16 cellular contexts compared by ENCODE assay signal in genomic region chr16:4918790-4919210, GRCh38. TPM values are rescaled to one million over a fixed set of nuclear protein-coding genes. Genes with fewer than 3 reads are reported as not detected.
DNase-seq lines count a peak whose midpoint lies in the region; ATAC-seq and TF ChIP-seq lines count a peak whose summit lies in the region.
"Had no signal": no experiment of that assay in that cellular context is flagged by ENCODE, and none has a peak within 500 bp of the region (broad histone marks: within the 10 kb centered on the region; RNA-seq: fewer than 3 reads in every experiment).

No MANE protein-coding gene starts in this region.

- H3K4me1 ChIP-seq in HEK293 (ENCODE audit: control insufficient read depth, insufficient read depth, low read length) = no peaks in the 10 kb centered on the region
- H3K4me1 ChIP-seq in left lung = no peaks in the 10 kb centered on the region
- H3K4me1 ChIP-seq: testis had no signal

- intact Hi-C loops in left lung (cut with DNase I) = no loop called here

- H3K36me3 ChIP-seq in HEK293 (ENCODE audit: control insufficient read depth in 2 of 2, insufficient read depth in 1 of 2, low read length in 2 of 2) (no peaks in the 10 kb centered on the region), left lung (no peaks in the 10 kb centered on the region)
- H3K36me3 ChIP-seq: heart right ventricle, neutrophil had no signal

- H3K9me3 Mint-ChIP-seq in WTC11 = no peaks in the 10 kb centered on the region
- H3K9me3 Mint-ChIP-seq in stimulated activated memory B cell treated with anti-CD40 and anti-IgM and Interleukin-4, amounts not matched to agents 10 μg/mL and 1 μg/mL and 100 μg/mL, for 72 hours = no peaks in the 10 kb centered on the region
- H3K9me3 Mint-ChIP-seq: activated naive CD8-positive, alpha-beta T cell treated with anti-CD3 and anti-CD28 coated beads, Interleukin-2, amount 10 ng/mL, durations not matched to agents 7 days and 5 days had no signal

- POLR2A ChIA-PET in HEK293 (lab: Yijun Ruan, JAX) (interaction anchor here (0.7 kb wide), 1 partner anchor 17 kb away, joined by 3 read pairs; no protein-coding TSS in a partner anchor), WTC11 (lab: Charles Lee) (interaction anchor here (0.6 kb wide), 1 partner anchor 18 kb away, joined by 3 read pairs; the partner anchor contains the start of gene PPL)

- H3K27ac ChIP-seq in HEK293 (ENCODE audit: extremely low read depth, low read depth, low read length) (no peak overlapping the region), left lung (peak overlapping the region in 1 of 2 donors; percentile 50)
- H3K27ac ChIP-seq: esophagus muscularis mucosa, heart right ventricle, neutrophil, testis had no signal

- peak; percentile 35 for DNase-seq in WTC11 (ENCODE audit: low spot score)
- DNase-seq in left lung = peak; percentile 74 to 80
- no peak for DNase-seq in GM19240 (ENCODE audit: insufficient read length, low spot score)
- no peak for DNase-seq in NCI-H1417 treated with DMSO at 0.1 percent for 48 hours (lab: John Stamatoyannopoulos, UW)
- no peak for DNase-seq in stimulated activated naive CD4-positive, alpha-beta T cell (lab: John Stamatoyannopoulos, UW)
- DNase-seq: activated naive CD8-positive, alpha-beta T cell treated with anti-CD3 and anti-CD28 coated beads, Interleukin-2, amount 10 ng/mL, durations not matched to agents 7 days and 5 days; heart right ventricle; OCI-M1; stimulated activated CD4-positive, alpha-beta T cell treated with anti-CD3 and anti-CD28 coated beads, Interleukin-15, amount 100 ng/mL, for 24 hours; SW 1271; testis had no signal

- ATAC-seq in WTC11 (peak; percentile 72), left lung (peak; percentile 91), GM21381 (IDR thresholded peaks at IDR 0.05; ENCODE audit: unreplicated experiment) (no peak)
- peak; percentile 12 for ATAC-seq in stimulated activated memory B cell treated with anti-CD40 and anti-IgM and Interleukin-4, amounts not matched to agents 10 μg/mL and 1 μg/mL and 100 μg/mL, for 72 hours

- H3K4me1 Mint-ChIP-seq in WTC11 = peaks cover 21% of the 10 kb centered on the region
- no peaks in the 10 kb centered on the region for H3K4me1 Mint-ChIP-seq in stimulated activated memory B cell treated with anti-CD40 and anti-IgM and Interleukin-4, amounts not matched to agents 10 μg/mL and 1 μg/mL and 100 μg/mL, for 72 hours

- no peak for TF ChIP-seq CTCF in HEK293 (tag by site-specific recombination; IDR thresholded peaks at IDR 0.05)
- no peak for TF ChIP-seq CTCF in WTC11 (IDR thresholded peaks at IDR 0.05)
- no peak for TF ChIP-seq CTCF in left lung (IDR thresholded peaks at IDR 0.05)

- H3K4me3 Mint-ChIP-seq in WTC11 = no peak overlapping the region
- no peak overlapping the region for H3K4me3 Mint-ChIP-seq in stimulated activated memory B cell treated with anti-CD40 and anti-IgM and Interleukin-4, amounts not matched to agents 10 μg/mL and 1 μg/mL and 100 μg/mL, for 72 hours
- H3K4me3 Mint-ChIP-seq: activated naive CD8-positive, alpha-beta T cell treated with anti-CD3 and anti-CD28 coated beads, Interleukin-2, amount 10 ng/mL, durations not matched to agents 7 days and 5 days had no signal

- H3K27me3 ChIP-seq in left lung = no peaks in the 10 kb centered on the region
- H3K27me3 ChIP-seq: esophagus muscularis mucosa, heart right ventricle, testis had no signal

- H3K27me3 Mint-ChIP-seq in WTC11 (ENCODE audit: low read depth) = no peaks in the 10 kb centered on the region
- H3K27me3 Mint-ChIP-seq in stimulated activated memory B cell treated with anti-CD40 and anti-IgM and Interleukin-4, amounts not matched to agents 10 μg/mL and 1 μg/mL and 100 μg/mL, for 72 hours = peaks cover 41% of the 10 kb centered on the region
- H3K27me3 Mint-ChIP-seq: activated naive CD8-positive, alpha-beta T cell treated with anti-CD3 and anti-CD28 coated beads, Interleukin-2, amount 10 ng/mL, durations not matched to agents 7 days and 5 days had no signal

- H3K36me3 Mint-ChIP-seq in WTC11 = no peaks in the 10 kb centered on the region
- H3K36me3 Mint-ChIP-seq in stimulated activated memory B cell treated with anti-CD40 and anti-IgM and Interleukin-4, amounts not matched to agents 10 μg/mL and 1 μg/mL and 100 μg/mL, for 72 hours = no peaks in the 10 kb centered on the region
- H3K36me3 Mint-ChIP-seq: activated naive CD8-positive, alpha-beta T cell treated with anti-CD3 and anti-CD28 coated beads, Interleukin-2, amount 10 ng/mL, durations not matched to agents 7 days and 5 days had no signal

- H3K4me3 ChIP-seq in HEK293 (ENCODE audit: low read depth, low read length) (no peak overlapping the region), left lung (no peak overlapping the region)
- H3K4me3 ChIP-seq: esophagus muscularis mucosa, heart right ventricle, testis had no signal

- H3K27ac Mint-ChIP-seq in WTC11 = no peak overlapping the region
- no peak overlapping the region for H3K27ac Mint-ChIP-seq in stimulated activated memory B cell treated with anti-CD40 and anti-IgM and Interleukin-4, amounts not matched to agents 10 μg/mL and 1 μg/mL and 100 μg/mL, for 72 hours
- H3K27ac Mint-ChIP-seq: activated naive CD8-positive, alpha-beta T cell treated with anti-CD3 and anti-CD28 coated beads, Interleukin-2, amount 10 ng/mL, durations not matched to agents 7 days and 5 days had no signal

- CTCF ChIA-PET in HEK293 (lab: Yijun Ruan, JAX) (interaction anchor here (0.7 to 1.2 kb wide), 3 partner anchors 14 to 370 kb away, joined by 3 to 4 read pairs (median 3); no protein-coding TSS in a partner anchor), WTC11 (lab: Charles Lee) (interaction anchor here (1.3 to 1.5 kb wide), 4 partner anchors 15 to 106 kb away, joined by 3 to 6 read pairs (median 4); partner anchors contain the start of gene SEC14L5)

- no peaks in the 10 kb centered on the region for H3K9me3 ChIP-seq in HEK293 (ENCODE audit: control insufficient read depth, insufficient read depth, low read depth, low read length)
- H3K9me3 ChIP-seq in left lung = no peaks in the 10 kb centered on the region
- H3K9me3 ChIP-seq: esophagus muscularis mucosa, heart right ventricle, neutrophil, testis had no signal

TF ChIP-seq in HEK293, 187 proteins besides CTCF, POLR2A, EP300 and RAD21:
- no peak for TF ChIP-seq HOXD13 (CRISPR knock-in tag; IDR thresholded peaks at IDR 0.05; ENCODE audit: borderline replicate concordance)
- 0 out of 2 replicates have a peak, but pooled peaks have one; percentile 30 for TF ChIP-seq ZIC2 (tag by site-specific recombination; IDR thresholded peaks at IDR 0.05)
- no peak for TF ChIP-seq ZBTB6 (tag by site-specific recombination; IDR thresholded peaks at IDR 0.05)

TF ChIP-seq in WTC11, 78 proteins besides CTCF, POLR2A, EP300 and RAD21:
- TF ChIP-seq ZNF423 (CRISPR knock-in tag; IDR thresholded peaks at IDR 0.05) = peak; percentile 19; the same call in 1 of the 2 replicates
- TF ChIP-seq MYBL2 (CRISPR knock-in tag; IDR thresholded peaks at IDR 0.05) = no peak

RNA-seq across cellular contexts. Expression of gene PPL, which starts 18.1 kb away (rescaled TPM):
- 28.5 to 29.6 TPM (median 28.7 TPM) in 3 replicates for total RNA-seq in WTC11 (2021)
- total RNA-seq in left lung = 10 to 100 TPM; 69.8 to 77.1 TPM
- total RNA-seq: activated naive CD8-positive, alpha-beta T cell treated with anti-CD3 and anti-CD28 coated beads, Interleukin-2, amount 10 ng/mL, durations not matched to agents 7 days and 5 days had no signal

RNA-seq across cellular contexts. Expression of gene SEC14L5, which starts 39.3 kb away (rescaled TPM):
- total RNA-seq in WTC11 (2021) (2.1 to 2.4 TPM (median 2.3 TPM) in 3 replicates), left lung (under 1 TPM; 0.52 to 0.76 TPM)

Comparison
In these comparisons a context has a peak if more than half of its experiments do, and no peak if none do; other contexts are left out.
1. DNase-seq: peak in WTC11 (single experiment) and left lung (2 of 2); none in GM19240 (single experiment), NCI-H1417 treated with DMSO at 0.1 percent for 48 hours (single experiment) and stimulated activated naive CD4-positive, alpha-beta T cell (0 of 6).
2. Of the 8 proteins assayed by ChIP-seq in both HEK293 and WTC11: peak only in HEK293: none; only in WTC11: ZNF423; in both: none; in neither: 7.